10 cellular contexts compared by ENCODE assay signal in the genomic region with DNA sequence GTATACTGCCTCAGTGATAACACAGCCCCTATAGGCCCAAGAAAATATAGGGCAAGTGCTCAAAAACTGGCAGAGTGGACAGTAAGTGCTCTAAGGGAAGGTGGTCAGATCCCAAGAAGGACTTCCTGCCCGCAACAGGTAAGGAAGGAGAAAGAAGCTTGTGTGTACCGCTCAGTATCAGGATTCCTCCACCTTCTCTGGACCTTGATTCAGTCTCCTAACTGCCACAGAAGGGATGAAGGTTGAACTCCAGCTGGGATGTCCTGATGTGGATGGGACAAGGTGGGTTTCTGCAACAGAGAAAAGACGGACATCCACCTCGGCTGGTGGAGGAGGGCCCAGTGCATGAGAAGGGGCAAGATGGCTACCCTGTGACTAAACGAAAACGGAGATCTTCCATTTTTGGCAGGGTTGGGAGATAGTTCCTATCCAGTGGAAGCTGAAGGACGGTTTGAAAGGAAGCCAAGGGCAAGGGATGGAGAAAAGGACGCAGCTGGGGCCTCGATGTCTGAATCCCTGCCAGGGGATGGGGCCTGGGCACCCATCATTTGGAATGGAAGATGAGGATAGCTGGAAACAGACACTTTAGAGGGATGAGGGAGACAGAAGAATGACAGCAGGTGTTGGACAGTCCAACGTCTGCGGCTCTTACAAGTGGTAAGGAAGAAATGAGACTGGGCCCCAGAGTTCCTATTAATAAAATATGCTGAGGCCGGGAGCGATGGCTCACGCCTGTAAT. TPM values are rescaled to one million over a fixed set of nuclear protein-coding genes. Genes with fewer than 3 reads are reported as not detected.
A peak's percentile ranks its signal among the peaks of the same experiment; 100 is the strongest.
DNase-seq lines count a peak whose midpoint lies in the region; ATAC-seq, FAIRE-seq and TF ChIP-seq lines count a peak whose summit lies in the region.
"Had no signal": no experiment of that assay in that cellular context is flagged by ENCODE, and none has a peak within 500 bp of the region (broad histone marks: within the 10 kb centered on the region; RNA-seq: fewer than 3 reads in every experiment).

No MANE protein-coding gene starts in this region.

- peaks cover 3% of the 10 kb centered on the region for H3K9me3 Mint-ChIP-seq in activated naive CD8-positive, alpha-beta T cell treated with anti-CD3 and anti-CD28 coated beads, Interleukin-2, amount 10 ng/mL, durations not matched to agents 7 days and 5 days
- H3K9me3 Mint-ChIP-seq in memory B cell: peaks cover 6% of the 10 kb centered on the region

- H3K4me1 Mint-ChIP-seq in activated naive CD8-positive, alpha-beta T cell treated with anti-CD3 and anti-CD28 coated beads, Interleukin-2, amount 10 ng/mL, durations not matched to agents 7 days and 5 days: peaks cover 40% of the 10 kb centered on the region
- H3K4me1 Mint-ChIP-seq in memory B cell: peaks cover 42% of the 10 kb centered on the region

- POLR2A ChIA-PET in A549 (lab: Yijun Ruan, JAX): interaction anchor here (2.6 kb wide), 1 partner anchor 9 kb away, joined by 22 read pairs; no protein-coding TSS in a partner anchor
- POLR2A ChIA-PET in activated naive CD8-positive, alpha-beta T cell treated with anti-CD3 and anti-CD28 coated beads, Interleukin-2, amount 10 ng/mL, durations not matched to agents 7 days and 5 days (lab: Charles Lee): interaction anchor here (0.6 to 2.8 kb wide), 5 partner anchors 9 to 420 kb away, joined by 3 to 19 read pairs (median 8); a partner anchor contains a TSS

- ATAC-seq in A549: no peak
- ATAC-seq in activated naive CD8-positive, alpha-beta T cell treated with anti-CD3 and anti-CD28 coated beads, Interleukin-2, amount 10 ng/mL, durations not matched to agents 7 days and 5 days (ENCODE audit: low read depth): no peak
- ATAC-seq in memory B cell (ENCODE audit: low read depth): no peak
- ATAC-seq in esophagus mucosa: no peak

- H3K36me3 ChIP-seq in HAP-1 (replicated peaks): peaks cover 51% of the 10 kb centered on the region

- TF ChIP-seq CTCF in A549 (IDR thresholded peaks at IDR 0.05): no peak

- H3K4me3 ChIP-seq in A549 (peak overlapping the region; percentile 70), HAP-1 (peak overlapping the region; percentile 72)

- WGBS in A549 (ENCODE audit: missing lambda C conversion rate): 90% methylated on average over 14 of the region's 14 CpGs

- in situ Hi-C loops in HAP-1 (cut with MboI; ENCODE audit: low sequenced_read_pairs): no loop called here

- no peak for TF ChIP-seq RAD21 in A549 (conservative IDR thresholded peaks at IDR 0.05 in 1 of 2, IDR thresholded peaks at IDR 0.05 in 1 of 2)

- no peaks in the 10 kb centered on the region for H3K9me3 ChIP-seq in A549
- no peaks in the 10 kb centered on the region for H3K9me3 ChIP-seq in HAP-1

- DNase-seq in A549 (ENCODE audit: low read depth in 1 of 2, low spot score in 1 of 2) (no peak), HAP-1 (ENCODE audit: low spot score in 2 of 2) (no peak), memory B cell (ENCODE audit: low spot score in 2 of 2) (no peak), NCI-H1105 treated with DMSO at 0.1 percent for 48 hours (lab: John Stamatoyannopoulos, UW) (no peak), NCI-H510A treated with DMSO at 0.1 percent for 48 hours (lab: John Stamatoyannopoulos, UW) (no peak), NCI-H774 (lab: John Stamatoyannopoulos, UW) (no peak)
- DNase-seq in activated naive CD8-positive, alpha-beta T cell treated with anti-CD3 and anti-CD28 coated beads, Interleukin-2, amount 10 ng/mL, durations not matched to agents 7 days and 5 days: no peak
- DNase-seq: left ventricle myocardium superior, NCI-H187 treated with DMSO at 0.1 percent for 48 hours had no signal

- FAIRE-seq in A549 (lab: Jason Lieb, UNC): no peak

- peak overlapping the region; percentile 95 to 96; a peak in 3 of 6 replicates for H3K27ac ChIP-seq in A549

- no peaks in the 10 kb centered on the region for H3K27me3 ChIP-seq in HAP-1 (ENCODE audit: low read depth)

- H3K27ac Mint-ChIP-seq in activated naive CD8-positive, alpha-beta T cell treated with anti-CD3 and anti-CD28 coated beads, Interleukin-2, amount 10 ng/mL, durations not matched to agents 7 days and 5 days: peak overlapping the region; percentile 96
- H3K27ac Mint-ChIP-seq in memory B cell: peak overlapping the region; percentile 99

- no peak for TF ChIP-seq EP300 in A549 (IDR thresholded peaks at IDR 0.05)

- CTCF ChIA-PET in A549 (lab: Yijun Ruan, JAX): interaction anchor here (0.7 to 3.9 kb wide), 8 partner anchors 9 to 220 kb away, joined by 3 to 26 read pairs (median 4); no protein-coding TSS in a partner anchor

- no peak for TF ChIP-seq POLR2A in A549 (IDR thresholded peaks at IDR 0.05; ENCODE audit: low read length)

- peak overlapping the region; percentile 82 for H3K4me2 ChIP-seq in A549

- H3K4me1 ChIP-seq in A549 (peaks cover 23% of the 10 kb centered on the region), HAP-1 (peaks cover 20% of the 10 kb centered on the region; the same call in 1 of the 2 replicates)

- H3K27me3 Mint-ChIP-seq in activated naive CD8-positive, alpha-beta T cell treated with anti-CD3 and anti-CD28 coated beads, Interleukin-2, amount 10 ng/mL, durations not matched to agents 7 days and 5 days: no peaks in the 10 kb centered on the region
- no peaks in the 10 kb centered on the region for H3K27me3 Mint-ChIP-seq in memory B cell

- peak overlapping the region; percentile 99 for H3K4me3 Mint-ChIP-seq in activated naive CD8-positive, alpha-beta T cell treated with anti-CD3 and anti-CD28 coated beads, Interleukin-2, amount 10 ng/mL, durations not matched to agents 7 days and 5 days
- H3K4me3 Mint-ChIP-seq in memory B cell: peak overlapping the region; percentile 100

- peaks cover 29% of the 10 kb centered on the region for H3K36me3 Mint-ChIP-seq in activated naive CD8-positive, alpha-beta T cell treated with anti-CD3 and anti-CD28 coated beads, Interleukin-2, amount 10 ng/mL, durations not matched to agents 7 days and 5 days
- peaks cover 18% of the 10 kb centered on the region for H3K36me3 Mint-ChIP-seq in memory B cell

TF ChIP-seq in A549, 52 proteins besides CTCF, POLR2A, EP300 and RAD21 (continues in another document):
- no peak for TF ChIP-seq POLR2AphosphoS2 (conservative IDR thresholded peaks at IDR 0.05; ENCODE audit: low read length)
- TF ChIP-seq, protein P1, sequence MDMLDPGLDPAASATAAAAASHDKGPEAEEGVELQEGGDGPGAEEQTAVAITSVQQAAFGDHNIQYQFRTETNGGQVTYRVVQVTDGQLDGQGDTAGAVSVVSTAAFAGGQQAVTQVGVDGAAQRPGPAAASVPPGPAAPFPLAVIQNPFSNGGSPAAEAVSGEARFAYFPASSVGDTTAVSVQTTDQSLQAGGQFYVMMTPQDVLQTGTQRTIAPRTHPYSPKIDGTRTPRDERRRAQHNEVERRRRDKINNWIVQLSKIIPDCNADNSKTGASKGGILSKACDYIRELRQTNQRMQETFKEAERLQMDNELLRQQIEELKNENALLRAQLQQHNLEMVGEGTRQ (IDR thresholded peaks at IDR 0.05): no peak
- no peak for TF ChIP-seq FOSB (CRISPR knock-in tag; IDR thresholded peaks at IDR 0.05)
- no peak for TF ChIP-seq CBX8 (IDR thresholded peaks at IDR 0.05)
- TF ChIP-seq ZFP36 (IDR thresholded peaks at IDR 0.05; ENCODE audit: borderline replicate concordance, partially characterized antibody): no peak

RNA-seq across cellular contexts. Expression of a gene that starts 1.3 kb away (rescaled TPM):
- polyA plus RNA-seq in A549 (2011; rRNA removed) (7.8 and 12.9 TPM in 2 replicates), A549 (2017; fragmentation: RNase III; extraction: RNeasy Plus Mini Kit Qiagen cat#74134 plus additional on column Dnase treatment) (42.8 to 48.5 TPM (median 44.6 TPM) in 3 replicates)
- 17.2 and 26.2 TPM in 2 replicates for polyA plus RNA-seq in A549 (2012; cell fraction: cytosol; rRNA removed)
- polyA plus RNA-seq in A549 (2012; cell fraction: nucleus; rRNA removed): 41.6 and 69.5 TPM in 2 replicates
- 2.1 and 4.2 TPM in 2 replicates for polyA minus RNA-seq in A549 (2011; rRNA and poly(A)+ RNA removed)
- total RNA-seq in activated naive CD8-positive, alpha-beta T cell treated with anti-CD3 and anti-CD28 coated beads, Interleukin-2, amount 10 ng/mL, durations not matched to agents 7 days and 5 days: 1 to 10 TPM; 6.9 TPM
- 15.1 TPM for total RNA-seq in esophagus mucosa

RNA-seq across cellular contexts. Expression of a gene that starts 1.6 kb away (rescaled TPM):
- polyA plus RNA-seq in A549 (2011; rRNA removed): 21.4 and 28.9 TPM in 2 replicates
- 41.0 and 51.0 TPM in 2 replicates for polyA plus RNA-seq in A549 (2012; cell fraction: cytosol; rRNA removed)
- polyA plus RNA-seq in A549 (2012; cell fraction: nucleus; rRNA removed): 58.4 and 65.7 TPM in 2 replicates
- polyA plus RNA-seq in A549 (2017; fragmentation: RNase III; extraction: RNeasy Plus Mini Kit Qiagen cat#74134 plus additional on column Dnase treatment): 83.9 to 88.5 TPM (median 85.9 TPM) in 3 replicates
- polyA minus RNA-seq in A549 (2011; rRNA and poly(A)+ RNA removed): 21.7 and 27.9 TPM in 2 replicates
- total RNA-seq in activated naive CD8-positive, alpha-beta T cell treated with anti-CD3 and anti-CD28 coated beads, Interleukin-2, amount 10 ng/mL, durations not matched to agents 7 days and 5 days: 100 to 1,000 TPM in 1 of 2 experiments, 10 to 100 TPM in 1; 94.2 to 105 TPM
- total RNA-seq in esophagus mucosa: 23.6 TPM

RNA-seq across cellular contexts. Expression of a gene that starts 31.0 kb away (rescaled TPM):
- 0.15 and 0.18 TPM in 2 replicates for polyA plus RNA-seq in A549 (2011; rRNA removed)
- 0.20 and 0.26 TPM in 2 replicates for polyA plus RNA-seq in A549 (2012; cell fraction: cytosol; rRNA removed)
- 0.66 and 0.84 TPM in 2 replicates for polyA plus RNA-seq in A549 (2012; cell fraction: nucleus; rRNA removed)
- 0.62 to 0.88 TPM (median 0.87 TPM) in 3 replicates for polyA plus RNA-seq in A549 (2017; fragmentation: RNase III; extraction: RNeasy Plus Mini Kit Qiagen cat#74134 plus additional on column Dnase treatment)
- polyA minus RNA-seq in A549 (2011; rRNA and poly(A)+ RNA removed): 0.70 TPM in 1 of 2 replicates, not detected in the other
- total RNA-seq in activated naive CD8-positive, alpha-beta T cell treated with anti-CD3 and anti-CD28 coated beads, Interleukin-2, amount 10 ng/mL, durations not matched to agents 7 days and 5 days: 1 to 10 TPM; 1.4 to 1.7 TPM
- not detected for total RNA-seq in esophagus mucosa
- total RNA-seq: left ventricle myocardium superior had no signal

RNA-seq across cellular contexts. Expression of a gene that starts 33.3 kb away (rescaled TPM):
- polyA plus RNA-seq in A549 (2011; rRNA removed) (not detected in 2 replicates), A549 (2017; fragmentation: RNase III; extraction: RNeasy Plus Mini Kit Qiagen cat#74134 plus additional on column Dnase treatment) (not detected in 3 replicates)
- polyA plus RNA-seq in A549 (2012; cell fraction: cytosol; rRNA removed): not detected in 2 replicates
- not detected in 2 replicates for polyA plus RNA-seq in A549 (2012; cell fraction: nucleus; rRNA removed)
- not detected in 2 replicates for polyA minus RNA-seq in A549 (2011; rRNA and poly(A)+ RNA removed)
- total RNA-seq in activated naive CD8-positive, alpha-beta T cell treated with anti-CD3 and anti-CD28 coated beads, Interleukin-2, amount 10 ng/mL, durations not matched to agents 7 days and 5 days: not detected
- not detected for total RNA-seq in esophagus mucosa

RNA-seq across cellular contexts. Expression of a gene that starts 50.2 kb away (rescaled TPM):
- polyA plus RNA-seq in A549 (2011; rRNA removed): 12.3 and 18.0 TPM in 2 replicates
- 26.5 and 33.3 TPM in 2 replicates for polyA plus RNA-seq in A549 (2012; cell fraction: cytosol; rRNA removed)
- 65.2 and 76.6 TPM in 2 replicates for polyA plus RNA-seq in A549 (2012; cell fraction: nucleus; rRNA removed)
- 26.6 to 44.8 TPM (median 41.5 TPM) in 3 replicates for polyA plus RNA-seq in A549 (2017; fragmentation: RNase III; extraction: RNeasy Plus Mini Kit Qiagen cat#74134 plus additional on column Dnase treatment)
- polyA minus RNA-seq in A549 (2011; rRNA and poly(A)+ RNA removed): 14.3 and 18.0 TPM in 2 replicates
- 10 to 100 TPM; 51.3 to 53.4 TPM for total RNA-seq in activated naive CD8-positive, alpha-beta T cell treated with anti-CD3 and anti-CD28 coated beads, Interleukin-2, amount 10 ng/mL, durations not matched to agents 7 days and 5 days
- total RNA-seq in esophagus mucosa: 15.8 TPM
